In the genomic region with DNA sequence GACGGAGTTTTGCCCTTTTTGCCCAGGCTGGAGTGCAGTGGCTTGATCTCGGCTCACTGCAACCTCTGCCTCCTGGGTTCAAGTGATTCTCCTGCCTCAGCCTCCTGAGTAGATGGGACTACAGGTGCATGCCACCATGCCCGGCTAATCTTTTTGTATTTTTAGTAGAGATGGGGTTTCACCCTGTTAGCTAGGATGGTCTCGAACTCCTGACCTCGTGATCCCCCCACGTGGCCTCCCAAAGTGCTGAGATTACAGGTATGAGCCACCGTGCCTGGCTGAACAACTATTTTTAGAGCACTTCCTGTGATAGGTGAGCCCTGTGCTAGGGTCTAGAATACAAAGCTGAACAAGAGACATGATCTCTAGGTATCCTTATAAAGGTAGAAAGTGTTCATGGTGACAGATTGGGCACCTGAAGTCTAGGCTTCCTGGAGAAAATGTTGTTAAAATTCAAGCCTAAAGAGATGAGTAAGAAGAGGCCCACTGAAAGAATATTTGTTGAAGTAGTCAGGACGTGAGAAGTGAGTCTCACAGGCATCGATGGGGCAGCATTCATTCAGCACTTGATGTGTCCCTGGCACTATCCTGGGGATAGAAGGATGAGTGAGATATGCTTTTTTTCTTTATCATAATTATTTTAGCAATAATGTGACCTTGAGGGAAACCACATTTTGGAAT, we compare ENCODE assay signal across 12 cellular contexts. TPM values are rescaled to one million over a fixed set of nuclear protein-coding genes. Genes with fewer than 3 reads are reported as not detected.
DNase-seq lines count a peak whose midpoint lies in the region; ATAC-seq and TF ChIP-seq lines count a peak whose summit lies in the region.
"Had no signal": no experiment of that assay in that cellular context is flagged by ENCODE, and none has a peak within 500 bp of the region (broad histone marks: within the 10 kb centered on the region; RNA-seq: fewer than 3 reads in every experiment).

No MANE protein-coding gene starts in this region.

- CTCF ChIA-PET in activated CD4-positive, alpha-beta T cell treated with anti-CD3 and anti-CD28 coated beads, Interleukin-2, amount 10 ng/mL, durations not matched to agents 7 days and 5 days (lab: Charles Lee), result no interaction called here

- H3K9me3 ChIP-seq in ascending aorta, result no peaks in the 10 kb centered on the region
- no peaks in the 10 kb centered on the region for H3K9me3 ChIP-seq in hepatocyte (ENCODE audit: low read depth)
- H3K9me3 ChIP-seq: ovary had no signal

- peaks cover 6% of the 10 kb centered on the region for H3K9me3 Mint-ChIP-seq in activated CD4-positive, alpha-beta T cell treated with anti-CD3 and anti-CD28 coated beads, Interleukin-2, amount 10 ng/mL, durations not matched to agents 7 days and 5 days
- peaks cover 5% of the 10 kb centered on the region for H3K9me3 Mint-ChIP-seq in osteocyte (ENCODE audit: unreplicated experiment)

- intact Hi-C loops in ascending aorta (cut with DNase I), result loop anchor here (10.0 kb wide), 2 partner anchors 373 to 1623 kb away; partner anchors contain the start of gene PTGR3

- H3K36me3 Mint-ChIP-seq in activated CD4-positive, alpha-beta T cell treated with anti-CD3 and anti-CD28 coated beads, Interleukin-2, amount 10 ng/mL, durations not matched to agents 7 days and 5 days (ENCODE audit: low read depth), result peaks cover 14% of the 10 kb centered on the region
- H3K36me3 Mint-ChIP-seq in osteocyte (ENCODE audit: unreplicated experiment), result peaks cover 3% of the 10 kb centered on the region

- H3K4me1 ChIP-seq in ascending aorta (peaks cover 0 to 7% of the 10 kb centered on the region in 2 donors), hepatocyte (ENCODE audit: insufficient read depth) (peaks cover 6% of the 10 kb centered on the region)

- no peak overlapping the region for H3K4me2 ChIP-seq in hepatocyte

- no peaks in the 10 kb centered on the region for H3K27me3 Mint-ChIP-seq in activated CD4-positive, alpha-beta T cell treated with anti-CD3 and anti-CD28 coated beads, Interleukin-2, amount 10 ng/mL, durations not matched to agents 7 days and 5 days
- no peaks in the 10 kb centered on the region for H3K27me3 Mint-ChIP-seq in osteocyte (ENCODE audit: unreplicated experiment)

- peaks cover 36% of the 10 kb centered on the region for H3K4me1 Mint-ChIP-seq in activated CD4-positive, alpha-beta T cell treated with anti-CD3 and anti-CD28 coated beads, Interleukin-2, amount 10 ng/mL, durations not matched to agents 7 days and 5 days
- H3K4me1 Mint-ChIP-seq in osteocyte (ENCODE audit: unreplicated experiment), result peaks cover 54% of the 10 kb centered on the region

- H3K79me2 ChIP-seq in hepatocyte, result peaks cover 94% of the 10 kb centered on the region

- no peak overlapping the region for H3K4me3 Mint-ChIP-seq in activated CD4-positive, alpha-beta T cell treated with anti-CD3 and anti-CD28 coated beads, Interleukin-2, amount 10 ng/mL, durations not matched to agents 7 days and 5 days
- no peak overlapping the region for H3K4me3 Mint-ChIP-seq in osteocyte (ENCODE audit: unreplicated experiment)

- H3K36me3 ChIP-seq in ascending aorta (no peaks in the 10 kb centered on the region), hepatocyte (replicated peaks; ENCODE audit: insufficient read depth, low read depth) (no peaks in the 10 kb centered on the region)
- H3K36me3 ChIP-seq: ovary had no signal

- H4K20me1 ChIP-seq in hepatocyte (ENCODE audit: insufficient read depth, poor library complexity, severe bottlenecking), result no peaks in the 10 kb centered on the region

- ATAC-seq in HG03139 (IDR thresholded peaks at IDR 0.05; ENCODE audit: unreplicated experiment), result no peak

- no peak overlapping the region for H2AFZ ChIP-seq in hepatocyte

- no peak overlapping the region for H3K4me3 ChIP-seq in ascending aorta
- no peak overlapping the region for H3K4me3 ChIP-seq in hepatocyte
- H3K4me3 ChIP-seq: ovary, smooth muscle cell had no signal

- H3K27me3 ChIP-seq in ascending aorta (no peaks in the 10 kb centered on the region), hepatocyte (no peaks in the 10 kb centered on the region)
- H3K27me3 ChIP-seq: ovary had no signal

- no peaks in the 10 kb centered on the region for H3K9me2 ChIP-seq in hepatocyte (replicated peaks; ENCODE audit: insufficient read depth)

- POLR2A ChIA-PET in activated CD4-positive, alpha-beta T cell treated with anti-CD3 and anti-CD28 coated beads, Interleukin-2, amount 10 ng/mL, durations not matched to agents 7 days and 5 days (lab: Charles Lee), result no interaction called here

- H3K27ac ChIP-seq in ascending aorta (peak overlapping the region; percentile 68 to 74), hepatocyte (no peak overlapping the region)

- WGBS in hepatocyte (ENCODE audit: low lambda C conversion rate, missing lambda C conversion rate), result 90% methylated on average over 9 of the region's 9 CpGs

- H3K27ac Mint-ChIP-seq in activated CD4-positive, alpha-beta T cell treated with anti-CD3 and anti-CD28 coated beads, Interleukin-2, amount 10 ng/mL, durations not matched to agents 7 days and 5 days, result peak overlapping the region; percentile 16
- H3K27ac Mint-ChIP-seq in osteocyte (ENCODE audit: unreplicated experiment), result peak overlapping the region; percentile 66

- TF ChIP-seq CTCF in GM20000 (IDR thresholded peaks at IDR 0.05; ENCODE audit: extremely low read depth, missing control alignments) (no peak), ascending aorta (IDR thresholded peaks at IDR 0.05) (no peak), osteocyte (IDR thresholded peaks at IDR 0.05) (no peak), hepatocyte (IDR thresholded peaks at IDR 0.05; ENCODE audit: poor library complexity) (no peak)

- DNase-seq in activated CD4-positive, alpha-beta T cell treated with anti-CD3 and anti-CD28 coated beads, Interleukin-2, amount 10 ng/mL, durations not matched to agents 7 days and 5 days, result no peak
- DNase-seq in activated CD4-positive, alpha-beta T cell treated with anti-CD3 and anti-CD28 coated beads for 1 hour, result no peak
- DNase-seq in GM20000 (ENCODE audit: low spot score) (peak; percentile 13), ascending aorta (ENCODE audit: low spot score in 2 of 2) (no peak), osteocyte (ENCODE audit: extremely low spot score, unreplicated experiment) (no peak), hepatocyte (ENCODE audit: low spot score) (no peak), NCI-H748 treated with DMSO at 0.1 percent for 48 hours (lab: John Stamatoyannopoulos, UW) (no peak)
- DNase-seq: NCI-H1092, NCI-H2227 treated with DMSO at 0.1 percent for 48 hours, ovary had no signal

RNA-seq across cellular contexts. Expression of gene ZNF236, which starts 5.0 kb away (rescaled TPM):
- 10 to 100 TPM; 23.9 to 27.7 TPM for total RNA-seq in activated CD4-positive, alpha-beta T cell treated with anti-CD3 and anti-CD28 coated beads, Interleukin-2, amount 10 ng/mL, durations not matched to agents 7 days and 5 days
- total RNA-seq in ascending aorta (9.7 TPM), osteocyte (18.1 and 20.4 TPM in 2 replicates), hepatocyte (7.5 and 8.2 TPM in 2 replicates)
- polyA plus RNA-seq in hepatocyte, result 7.4 and 8.5 TPM in 2 replicates
